Comparison of ENCODE assay signal across 19 cellular contexts in the genomic region with DNA sequence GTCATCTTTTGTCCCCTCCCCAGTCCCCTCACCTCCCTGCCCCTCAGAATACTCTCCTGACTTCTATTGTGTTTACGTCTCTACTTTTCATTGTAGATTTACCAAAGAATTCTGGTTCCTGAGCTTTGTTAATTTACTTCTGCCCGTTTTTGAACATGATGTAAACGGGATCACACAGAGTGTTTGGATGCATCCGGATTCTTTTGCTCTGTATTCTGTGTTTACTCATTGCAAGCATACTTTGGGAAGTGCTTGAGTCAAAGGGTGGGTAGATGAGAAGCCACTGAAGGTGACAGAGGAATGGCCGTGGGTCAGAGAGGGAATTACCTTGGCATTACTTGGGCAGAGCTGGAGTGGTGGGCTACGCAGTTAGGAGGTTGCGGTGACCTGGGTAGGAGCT. TPM values are rescaled to one million over a fixed set of nuclear protein-coding genes. Genes with fewer than 3 reads are reported as not detected.
DNase-seq lines count a peak whose midpoint lies in the region; TF ChIP-seq lines count a peak whose summit lies in the region.
"Had no signal": no experiment of that assay in that cellular context is flagged by ENCODE, and none has a peak within 500 bp of the region (broad histone marks: within the 10 kb centered on the region; RNA-seq: fewer than 3 reads in every experiment).

No MANE protein-coding gene starts in this region.

- no peak overlapping the region for H2BK20ac ChIP-seq in H9 (ENCODE audit: low read depth, low read length, poor library complexity, severe bottlenecking)

- no peak overlapping the region for H3K4ac ChIP-seq in H9 (ENCODE audit: low read depth, low read length)

- H3K9me3 ChIP-seq in H9 (ENCODE audit: control insufficient read depth, low read depth, low read length) (no peaks in the 10 kb centered on the region), OCI-LY7 (ENCODE audit: low read length) (no peaks in the 10 kb centered on the region)
- H3K9me3 ChIP-seq: breast epithelium, esophagus muscularis mucosa, right lobe of liver, stomach had no signal

- TF ChIP-seq CTCF in H9 (conservative IDR thresholded peaks at IDR 0.05) (no peak), chondrocyte (IDR thresholded peaks at IDR 0.05) (no peak), mesothelial cell of epicardium (IDR thresholded peaks at IDR 0.05; ENCODE audit: unreplicated experiment) (no peak), OCI-LY7 (conservative IDR thresholded peaks at IDR 0.05; ENCODE audit: low read length) (no peak)

- H3K36me3 ChIP-seq in OCI-LY7 (ENCODE audit: insufficient read depth, low read length), result no peaks in the 10 kb centered on the region
- H3K36me3 ChIP-seq: breast epithelium, esophagus muscularis mucosa, right lobe of liver, stomach had no signal

- H3K4me1 ChIP-seq in H9 (ENCODE audit: insufficient read depth, low read length) (no peaks in the 10 kb centered on the region), OCI-LY7 (ENCODE audit: insufficient read depth, low read length, poor library complexity, severe bottlenecking) (no peaks in the 10 kb centered on the region)

- H2BK120ac ChIP-seq in H9 (ENCODE audit: low read depth, low read length, poor library complexity, severe bottlenecking), result no peak overlapping the region

- H2AFZ ChIP-seq in H9 (ENCODE audit: low read length), result no peak overlapping the region
- no peak overlapping the region for H2AFZ ChIP-seq in OCI-LY7 (ENCODE audit: low read length)

- no CpG with 5 or more reads among the region's 7 CpGs for WGBS in H9 (ENCODE audit: extremely low coverage, insufficient read length, low lambda C conversion rate)

- no peak overlapping the region for H3K56ac ChIP-seq in H9 (ENCODE audit: insufficient read length, low read depth, low read length)

- H3K23ac ChIP-seq in H9 (ENCODE audit: insufficient read length, low read depth, low read length), result no peak overlapping the region

- no peak overlapping the region for H2AK5ac ChIP-seq in H9 (ENCODE audit: insufficient read length, low read length)

- H3K18ac ChIP-seq in H9 (ENCODE audit: insufficient read length, low read depth, low read length), result no peak overlapping the region

- H3K79me2 ChIP-seq in H9 (ENCODE audit: insufficient read depth, low read length), result no peaks in the 10 kb centered on the region
- no peaks in the 10 kb centered on the region for H3K79me2 ChIP-seq in OCI-LY7 (ENCODE audit: insufficient read depth, low read depth, low read length)

- H4K20me1 ChIP-seq in H9 (ENCODE audit: control insufficient read depth, insufficient read depth, insufficient read length) (no peaks in the 10 kb centered on the region), OCI-LY7 (ENCODE audit: insufficient read depth, low read length) (no peaks in the 10 kb centered on the region)

- no peak overlapping the region for H2BK12ac ChIP-seq in H9 (ENCODE audit: insufficient read length, low read depth, low read length)

- H3K9me2 ChIP-seq in OCI-LY7 (ENCODE audit: insufficient read depth, low read length), result no peaks in the 10 kb centered on the region

- H2BK15ac ChIP-seq in H9 (ENCODE audit: low read depth, low read length), result no peak overlapping the region

- H4K91ac ChIP-seq in H9 (ENCODE audit: insufficient read length, low read depth, low read length), result no peak overlapping the region

- H3K79me1 ChIP-seq in H9 (ENCODE audit: insufficient read depth, low read depth, low read length, poor library complexity, severe bottlenecking), result no peaks in the 10 kb centered on the region

- POLR2A ChIA-PET in OCI-LY7 (lab: Charles Lee), result interaction anchor here (0.8 to 1.1 kb wide), 2 partner anchors 34 to 183 kb away, joined by 3 to 4 read pairs; no protein-coding TSS in a partner anchor

- H3K27ac Mint-ChIP-seq in H9 (peak overlapping the region in 2 of 3 experiments; percentile 8 to 21; a peak in 2 of 7 replicates), chondrocyte (ENCODE audit: unreplicated experiment) (peak overlapping the region; percentile 82), mesothelial cell of epicardium (peak overlapping the region; percentile 82)
- H3K27ac Mint-ChIP-seq: activated CD8-positive, alpha-beta memory T cell treated with anti-CD3 and anti-CD28 coated beads, Interleukin-2, amount 10 ng/mL, durations not matched to agents 7 days and 5 days; activated naive CD8-positive, alpha-beta T cell treated with anti-CD3 and anti-CD28 coated beads, Interleukin-2, amount 10 ng/mL, durations not matched to agents 7 days and 5 days had no signal

- H3K27me3 ChIP-seq in H9 (ENCODE audit: insufficient read depth, low read length), result no peaks in the 10 kb centered on the region
- H3K27me3 ChIP-seq: esophagus muscularis mucosa, right lobe of liver had no signal

- H3K14ac ChIP-seq in H9 (ENCODE audit: insufficient read depth, low read length), result no peak overlapping the region

- CTCF ChIA-PET in OCI-LY7 (lab: Charles Lee; ENCODE audit: unreplicated experiment), result no interaction called here

- H3K4me2 ChIP-seq in H9 (ENCODE audit: insufficient read depth, insufficient read length, low read length), result no peak overlapping the region
- H3K4me2 ChIP-seq in OCI-LY7 (ENCODE audit: low read length), result no peak overlapping the region
- H3K4me2 ChIP-seq: KMS-11 had no signal

- H3K27ac ChIP-seq in H9 (ENCODE audit: insufficient read length, low read depth, low read length) (no peak overlapping the region), OCI-LY7 (ENCODE audit: low read depth, low read length, poor library complexity, severe bottlenecking) (no peak overlapping the region)
- H3K27ac ChIP-seq: KMS-11 had no signal

- no peak overlapping the region for H3T11ph ChIP-seq in H9 (ENCODE audit: low read length)

- no peak overlapping the region for H3K4me3 ChIP-seq in OCI-LY7 (ENCODE audit: low read depth, low read length, poor library complexity, severe bottlenecking)
- H3K4me3 ChIP-seq: breast epithelium, esophagus muscularis mucosa, right lobe of liver, stomach had no signal

- H3K27me3 Mint-ChIP-seq in H9 (ENCODE audit: low read depth) (peaks cover 2% of the 10 kb centered on the region; the same call in 1 of the 2 replicates), chondrocyte (ENCODE audit: low read depth) (no peaks in the 10 kb centered on the region), mesothelial cell of epicardium (ENCODE audit: low read depth) (no peaks in the 10 kb centered on the region)

- DNase-seq in H9, result no peak
- no peak for DNase-seq in chondrocyte (ENCODE audit: low spot score)
- no peak for DNase-seq in mesothelial cell of epicardium (ENCODE audit: low spot score in 2 of 2, unreplicated experiment in 2 of 2)
- DNase-seq in superior temporal gyrus (ENCODE audit: extremely low spot score), result peak; percentile 7
- DNase-seq in NCI-H2029 treated with DMSO at 0.1 percent for 48 hours (lab: John Stamatoyannopoulos, UW), result no peak
- DNase-seq in NCI-H748 treated with DMSO at 0.1 percent for 48 hours (lab: John Stamatoyannopoulos, UW), result no peak
- DNase-seq in OCI-LY7 (ENCODE audit: low spot score), result no peak
- DNase-seq: activated CD4-positive, alpha-beta T cell treated with anti-CD3 and anti-CD28 coated beads for 4 hours; activated CD8-positive, alpha-beta memory T cell treated with anti-CD3 and anti-CD28 coated beads, Interleukin-2, amount 10 ng/mL, durations not matched to agents 7 days and 5 days; activated naive CD8-positive, alpha-beta T cell treated with anti-CD3 and anti-CD28 coated beads, Interleukin-2, amount 10 ng/mL, durations not matched to agents 7 days and 5 days; left colon; NCI-H2081; NCI-H510A treated with DMSO at 0.1 percent for 48 hours; right lobe of liver; stomach; SW 1271 had no signal

- H3K9me3 Mint-ChIP-seq in H9 (peaks cover 51 to 64% of the 10 kb centered on the region in 2 experiments), chondrocyte (ENCODE audit: low read depth) (no peaks in the 10 kb centered on the region), mesothelial cell of epicardium (peaks cover 21% of the 10 kb centered on the region)
- H3K9me3 Mint-ChIP-seq: activated naive CD8-positive, alpha-beta T cell treated with anti-CD3 and anti-CD28 coated beads, Interleukin-2, amount 10 ng/mL, durations not matched to agents 7 days and 5 days had no signal

- H3K4me1 Mint-ChIP-seq in H9 (peaks cover 20 to 34% of the 10 kb centered on the region in 2 experiments), chondrocyte (ENCODE audit: low read depth) (peaks cover 39% of the 10 kb centered on the region), mesothelial cell of epicardium (peaks cover 32% of the 10 kb centered on the region)

- no peak overlapping the region for H4K5ac ChIP-seq in H9 (ENCODE audit: insufficient read length, low read depth, low read length)

- no peak overlapping the region for H2BK5ac ChIP-seq in H9 (ENCODE audit: insufficient read length, low read length)

- intact Hi-C loops in OCI-LY7 (cut with micrococcal nuclease; ENCODE audit: unreplicated experiment), result no loop called here

- no peaks in the 10 kb centered on the region for H3K23me2 ChIP-seq in H9 (ENCODE audit: insufficient read length, low read depth, low read length, poor library complexity, severe bottlenecking)

- H3K4me3 Mint-ChIP-seq in H9 (no peak overlapping the region), chondrocyte (ENCODE audit: unreplicated experiment) (no peak overlapping the region), mesothelial cell of epicardium (no peak overlapping the region)
- H3K4me3 Mint-ChIP-seq: activated CD8-positive, alpha-beta memory T cell treated with anti-CD3 and anti-CD28 coated beads, Interleukin-2, amount 10 ng/mL, durations not matched to agents 7 days and 5 days; activated naive CD8-positive, alpha-beta T cell treated with anti-CD3 and anti-CD28 coated beads, Interleukin-2, amount 10 ng/mL, durations not matched to agents 7 days and 5 days had no signal

- H3K36me3 Mint-ChIP-seq in H9 (ENCODE audit: insufficient read depth in 1 of 3, low read depth in 3 of 3), result peaks cover 0 to 16% (median 13%) of the 10 kb centered on the region in 3 experiments; a peak in 3 of 7 replicates
- H3K36me3 Mint-ChIP-seq in chondrocyte (ENCODE audit: low read depth), result no peaks in the 10 kb centered on the region
- no peaks in the 10 kb centered on the region for H3K36me3 Mint-ChIP-seq in mesothelial cell of epicardium
- H3K36me3 Mint-ChIP-seq: activated CD8-positive, alpha-beta memory T cell treated with anti-CD3 and anti-CD28 coated beads, Interleukin-2, amount 10 ng/mL, durations not matched to agents 7 days and 5 days; activated naive CD8-positive, alpha-beta T cell treated with anti-CD3 and anti-CD28 coated beads, Interleukin-2, amount 10 ng/mL, durations not matched to agents 7 days and 5 days had no signal

- H4K8ac ChIP-seq in H9 (replicated peaks; ENCODE audit: insufficient read length, low read depth, low read length), result no peak overlapping the region

- H3K9ac ChIP-seq in H9 (ENCODE audit: extremely low read depth, insufficient read length, low read length), result no peak overlapping the region
- H3K9ac ChIP-seq: KMS-11 had no signal

- BruUV-seq in OCI-LY7 (replicated peaks; lab: Mats Ljungman, UMichigan), result no TSS peak

RNA-seq across cellular contexts. Expression of gene CLCN4, which starts 18.0 kb away (rescaled TPM):
- total RNA-seq in H9 (2021) (4.7 and 6.9 TPM in 2 replicates), chondrocyte (2.2 to 4.2 TPM (median 4.2 TPM) in 3 replicates), mesothelial cell of epicardium (5.7 to 8.6 TPM (median 7.0 TPM) in 3 replicates), OCI-LY7 (2022) (9.7 and 10.2 TPM in 2 replicates)
- total RNA-seq in OCI-LY7 (2014; rRNA removed; shearing (Covaris generic)), result 7.8 and 11.1 TPM in 2 replicates

Comparison
In these comparisons a context has a peak if more than half of its experiments do, and no peak if none do; other contexts are left out.
1. H3K27ac Mint-ChIP-seq: peak in every context shown above with its lines; median percentile 82 in chondrocyte; 82 in mesothelial cell of epicardium; 14 in H9.